Comparison of ENCODE assay signal across 1 cellular context in the genomic region with DNA sequence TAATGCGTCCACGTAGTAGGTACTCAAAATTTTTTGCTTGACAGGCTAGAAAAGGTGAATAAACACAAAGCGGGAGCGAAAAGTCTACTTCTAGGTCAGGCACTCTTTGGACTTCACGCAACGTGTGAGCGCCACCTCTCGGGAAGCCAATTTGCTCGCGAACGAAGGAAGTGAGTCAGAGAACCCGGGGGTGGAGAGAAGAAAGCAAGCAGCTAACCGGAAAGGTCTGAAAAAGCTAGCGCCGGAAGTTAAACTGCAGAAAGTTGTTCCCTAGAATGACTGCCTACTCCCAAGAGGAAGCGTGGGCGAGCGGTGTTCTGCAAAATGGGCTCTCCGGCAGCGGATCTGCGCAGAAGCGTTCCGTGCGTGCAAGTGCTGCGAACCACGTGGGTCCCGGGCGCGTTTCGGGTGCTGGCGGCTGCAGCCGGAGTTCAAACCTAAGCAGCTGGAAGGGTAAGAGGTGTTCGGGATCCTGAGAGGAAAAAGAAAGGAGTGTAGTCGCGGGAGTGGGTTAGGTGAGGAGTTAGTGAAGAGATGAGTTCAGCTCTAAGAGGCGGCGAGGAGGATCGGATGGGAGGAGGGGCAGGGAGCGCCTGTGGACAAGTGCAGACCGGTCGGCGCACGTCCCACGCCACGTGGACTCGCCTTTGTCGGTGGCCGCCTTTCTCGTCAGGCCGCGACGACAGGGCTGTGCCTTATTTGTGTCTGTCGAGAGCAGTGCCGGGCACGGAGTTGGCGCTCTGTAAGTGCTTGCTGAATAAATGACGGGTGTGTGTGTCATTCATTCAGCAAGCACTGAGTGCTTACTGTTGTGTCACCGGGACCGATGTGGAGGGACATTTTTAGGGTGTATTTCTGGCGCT.
TF ChIP-seq lines count a peak whose summit lies in the region.

A gene (plus strand): TSS at position 350 of the 863 bp plus-strand sequence. CDS start 2,096 bp downstream, outside the sequence.

TF ChIP-seq in GM12878, 131 proteins besides CTCF, POLR2A, EP300 and RAD21 (continued from another document and continues in another):
- TF ChIP-seq NFYA (IDR thresholded peaks at IDR 0.05; ENCODE audit: borderline replicate concordance, low read depth, low read length) = no peak
- TF ChIP-seq ZNF384 (IDR thresholded peaks at IDR 0.05; ENCODE audit: borderline replicate concordance, low read depth, low read length) = peak; percentile 94
- TF ChIP-seq PAX5 (IDR thresholded peaks at IDR 0.05; ENCODE audit: borderline replicate concordance, low read depth, low read length) = peak; percentile 86
- TF ChIP-seq, protein P1, sequence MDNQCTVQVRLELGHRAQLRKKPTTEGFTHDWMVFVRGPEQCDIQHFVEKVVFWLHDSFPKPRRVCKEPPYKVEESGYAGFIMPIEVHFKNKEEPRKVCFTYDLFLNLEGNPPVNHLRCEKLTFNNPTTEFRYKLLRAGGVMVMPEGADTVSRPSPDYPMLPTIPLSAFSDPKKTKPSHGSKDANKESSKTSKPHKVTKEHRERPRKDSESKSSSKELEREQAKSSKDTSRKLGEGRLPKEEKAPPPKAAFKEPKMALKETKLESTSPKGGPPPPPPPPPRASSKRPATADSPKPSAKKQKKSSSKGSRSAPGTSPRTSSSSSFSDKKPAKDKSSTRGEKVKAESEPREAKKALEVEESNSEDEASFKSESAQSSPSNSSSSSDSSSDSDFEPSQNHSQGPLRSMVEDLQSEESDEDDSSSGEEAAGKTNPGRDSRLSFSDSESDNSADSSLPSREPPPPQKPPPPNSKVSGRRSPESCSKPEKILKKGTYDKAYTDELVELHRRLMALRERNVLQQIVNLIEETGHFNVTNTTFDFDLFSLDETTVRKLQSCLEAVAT (IDR thresholded peaks at IDR 0.05) = peak; percentile 83
- TF ChIP-seq, protein P2, sequence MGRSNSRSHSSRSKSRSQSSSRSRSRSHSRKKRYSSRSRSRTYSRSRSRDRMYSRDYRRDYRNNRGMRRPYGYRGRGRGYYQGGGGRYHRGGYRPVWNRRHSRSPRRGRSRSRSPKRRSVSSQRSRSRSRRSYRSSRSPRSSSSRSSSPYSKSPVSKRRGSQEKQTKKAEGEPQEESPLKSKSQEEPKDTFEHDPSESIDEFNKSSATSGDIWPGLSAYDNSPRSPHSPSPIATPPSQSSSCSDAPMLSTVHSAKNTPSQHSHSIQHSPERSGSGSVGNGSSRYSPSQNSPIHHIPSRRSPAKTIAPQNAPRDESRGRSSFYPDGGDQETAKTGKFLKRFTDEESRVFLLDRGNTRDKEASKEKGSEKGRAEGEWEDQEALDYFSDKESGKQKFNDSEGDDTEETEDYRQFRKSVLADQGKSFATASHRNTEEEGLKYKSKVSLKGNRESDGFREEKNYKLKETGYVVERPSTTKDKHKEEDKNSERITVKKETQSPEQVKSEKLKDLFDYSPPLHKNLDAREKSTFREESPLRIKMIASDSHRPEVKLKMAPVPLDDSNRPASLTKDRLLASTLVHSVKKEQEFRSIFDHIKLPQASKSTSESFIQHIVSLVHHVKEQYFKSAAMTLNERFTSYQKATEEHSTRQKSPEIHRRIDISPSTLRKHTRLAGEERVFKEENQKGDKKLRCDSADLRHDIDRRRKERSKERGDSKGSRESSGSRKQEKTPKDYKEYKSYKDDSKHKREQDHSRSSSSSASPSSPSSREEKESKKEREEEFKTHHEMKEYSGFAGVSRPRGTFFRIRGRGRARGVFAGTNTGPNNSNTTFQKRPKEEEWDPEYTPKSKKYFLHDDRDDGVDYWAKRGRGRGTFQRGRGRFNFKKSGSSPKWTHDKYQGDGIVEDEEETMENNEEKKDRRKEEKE (IDR thresholded peaks at IDR 0.05) = no peak
- TF ChIP-seq SREBF1 (IDR thresholded peaks at IDR 0.05; ENCODE audit: low read length) = peak; percentile 77
- TF ChIP-seq ZSCAN29 (IDR thresholded peaks at IDR 0.05) = peak; percentile 77; the same call in 1 of the 2 replicates
- TF ChIP-seq, protein P3, sequence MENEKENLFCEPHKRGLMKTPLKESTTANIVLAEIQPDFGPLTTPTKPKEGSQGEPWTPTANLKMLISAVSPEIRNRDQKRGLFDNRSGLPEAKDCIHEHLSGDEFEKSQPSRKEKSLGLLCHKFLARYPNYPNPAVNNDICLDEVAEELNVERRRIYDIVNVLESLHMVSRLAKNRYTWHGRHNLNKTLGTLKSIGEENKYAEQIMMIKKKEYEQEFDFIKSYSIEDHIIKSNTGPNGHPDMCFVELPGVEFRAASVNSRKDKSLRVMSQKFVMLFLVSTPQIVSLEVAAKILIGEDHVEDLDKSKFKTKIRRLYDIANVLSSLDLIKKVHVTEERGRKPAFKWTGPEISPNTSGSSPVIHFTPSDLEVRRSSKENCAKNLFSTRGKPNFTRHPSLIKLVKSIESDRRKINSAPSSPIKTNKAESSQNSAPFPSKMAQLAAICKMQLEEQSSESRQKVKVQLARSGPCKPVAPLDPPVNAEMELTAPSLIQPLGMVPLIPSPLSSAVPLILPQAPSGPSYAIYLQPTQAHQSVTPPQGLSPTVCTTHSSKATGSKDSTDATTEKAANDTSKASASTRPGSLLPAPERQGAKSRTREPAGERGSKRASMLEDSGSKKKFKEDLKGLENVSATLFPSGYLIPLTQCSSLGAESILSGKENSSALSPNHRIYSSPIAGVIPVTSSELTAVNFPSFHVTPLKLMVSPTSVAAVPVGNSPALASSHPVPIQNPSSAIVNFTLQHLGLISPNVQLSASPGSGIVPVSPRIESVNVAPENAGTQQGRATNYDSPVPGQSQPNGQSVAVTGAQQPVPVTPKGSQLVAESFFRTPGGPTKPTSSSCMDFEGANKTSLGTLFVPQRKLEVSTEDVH (IDR thresholded peaks at IDR 0.05; ENCODE audit: low read depth, partially characterized antibody) = peak; percentile 98
- TF ChIP-seq MYB (IDR thresholded peaks at IDR 0.05; ENCODE audit: borderline replicate concordance, low read depth, low read length) = peak; percentile 79
- TF ChIP-seq CBFB (IDR thresholded peaks at IDR 0.05; ENCODE audit: low read depth) = peak; percentile 77
- TF ChIP-seq PML (IDR thresholded peaks at IDR 0.05; ENCODE audit: low read length) = peak; percentile 80; the same call in 1 of the 2 replicates
- peak; percentile 90 for TF ChIP-seq MEF2A (IDR thresholded peaks at IDR 0.05; ENCODE audit: insufficient read depth, low read depth, low read length)
- TF ChIP-seq LARP7 (IDR thresholded peaks at IDR 0.05) = peak; percentile 94
- no peak for TF ChIP-seq SMAD1 (IDR thresholded peaks at IDR 0.05; ENCODE audit: low read depth, partially characterized antibody)
- TF ChIP-seq, protein P4, sequence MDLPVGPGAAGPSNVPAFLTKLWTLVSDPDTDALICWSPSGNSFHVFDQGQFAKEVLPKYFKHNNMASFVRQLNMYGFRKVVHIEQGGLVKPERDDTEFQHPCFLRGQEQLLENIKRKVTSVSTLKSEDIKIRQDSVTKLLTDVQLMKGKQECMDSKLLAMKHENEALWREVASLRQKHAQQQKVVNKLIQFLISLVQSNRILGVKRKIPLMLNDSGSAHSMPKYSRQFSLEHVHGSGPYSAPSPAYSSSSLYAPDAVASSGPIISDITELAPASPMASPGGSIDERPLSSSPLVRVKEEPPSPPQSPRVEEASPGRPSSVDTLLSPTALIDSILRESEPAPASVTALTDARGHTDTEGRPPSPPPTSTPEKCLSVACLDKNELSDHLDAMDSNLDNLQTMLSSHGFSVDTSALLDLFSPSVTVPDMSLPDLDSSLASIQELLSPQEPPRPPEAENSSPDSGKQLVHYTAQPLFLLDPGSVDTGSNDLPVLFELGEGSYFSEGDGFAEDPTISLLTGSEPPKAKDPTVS (IDR thresholded peaks at IDR 0.05; ENCODE audit: low read depth, low read length) = peak; percentile 94
- peak; percentile 85 for TF ChIP-seq FOXK2 (IDR thresholded peaks at IDR 0.05)
- TF ChIP-seq ZNF622 (IDR thresholded peaks at IDR 0.05) = no peak
- peak; percentile 97 for TF ChIP-seq IRF4 (IDR thresholded peaks at IDR 0.05; ENCODE audit: low read depth, low read length)
- peak; percentile 97 for TF ChIP-seq CBX5 (IDR thresholded peaks at IDR 0.05; ENCODE audit: low read depth)
- no peak for TF ChIP-seq CBX3 (IDR thresholded peaks at IDR 0.05; ENCODE audit: borderline replicate concordance, low read depth)
- peak; percentile 71; the same call in 1 of the 2 replicates for TF ChIP-seq DPF2 (IDR thresholded peaks at IDR 0.05)
- no peak for TF ChIP-seq HDAC2 (IDR thresholded peaks at IDR 0.05)
- TF ChIP-seq MXI1 (IDR thresholded peaks at IDR 0.05; ENCODE audit: low read depth, low read length) = peak; percentile 100
- TF ChIP-seq HCFC1 (IDR thresholded peaks at IDR 0.05; ENCODE audit: low read length) = peak; percentile 97
- TF ChIP-seq KDM1A (IDR thresholded peaks at IDR 0.05; ENCODE audit: borderline replicate concordance) = no peak
- peak; percentile 64 for TF ChIP-seq ATF7 (IDR thresholded peaks at IDR 0.05; ENCODE audit: low read depth)
- peak; percentile 99 for TF ChIP-seq STAT1 (conservative IDR thresholded peaks at IDR 0.05)
- peak; percentile 94 for TF ChIP-seq TARDBP (IDR thresholded peaks at IDR 0.05; ENCODE audit: borderline replicate concordance)
- TF ChIP-seq, protein P5, sequence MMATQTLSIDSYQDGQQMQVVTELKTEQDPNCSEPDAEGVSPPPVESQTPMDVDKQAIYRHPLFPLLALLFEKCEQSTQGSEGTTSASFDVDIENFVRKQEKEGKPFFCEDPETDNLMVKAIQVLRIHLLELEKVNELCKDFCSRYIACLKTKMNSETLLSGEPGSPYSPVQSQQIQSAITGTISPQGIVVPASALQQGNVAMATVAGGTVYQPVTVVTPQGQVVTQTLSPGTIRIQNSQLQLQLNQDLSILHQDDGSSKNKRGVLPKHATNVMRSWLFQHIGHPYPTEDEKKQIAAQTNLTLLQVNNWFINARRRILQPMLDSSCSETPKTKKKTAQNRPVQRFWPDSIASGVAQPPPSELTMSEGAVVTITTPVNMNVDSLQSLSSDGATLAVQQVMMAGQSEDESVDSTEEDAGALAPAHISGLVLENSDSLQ (IDR thresholded peaks at IDR 0.05) = peak; percentile 82
- no peak for TF ChIP-seq ZNF274 (IDR thresholded peaks at IDR 0.05; ENCODE audit: insufficient read depth, insufficient read length)
- no peak for TF ChIP-seq RFX5 (IDR thresholded peaks at IDR 0.05; ENCODE audit: low read depth, low read length)
- TF ChIP-seq, protein P6, sequence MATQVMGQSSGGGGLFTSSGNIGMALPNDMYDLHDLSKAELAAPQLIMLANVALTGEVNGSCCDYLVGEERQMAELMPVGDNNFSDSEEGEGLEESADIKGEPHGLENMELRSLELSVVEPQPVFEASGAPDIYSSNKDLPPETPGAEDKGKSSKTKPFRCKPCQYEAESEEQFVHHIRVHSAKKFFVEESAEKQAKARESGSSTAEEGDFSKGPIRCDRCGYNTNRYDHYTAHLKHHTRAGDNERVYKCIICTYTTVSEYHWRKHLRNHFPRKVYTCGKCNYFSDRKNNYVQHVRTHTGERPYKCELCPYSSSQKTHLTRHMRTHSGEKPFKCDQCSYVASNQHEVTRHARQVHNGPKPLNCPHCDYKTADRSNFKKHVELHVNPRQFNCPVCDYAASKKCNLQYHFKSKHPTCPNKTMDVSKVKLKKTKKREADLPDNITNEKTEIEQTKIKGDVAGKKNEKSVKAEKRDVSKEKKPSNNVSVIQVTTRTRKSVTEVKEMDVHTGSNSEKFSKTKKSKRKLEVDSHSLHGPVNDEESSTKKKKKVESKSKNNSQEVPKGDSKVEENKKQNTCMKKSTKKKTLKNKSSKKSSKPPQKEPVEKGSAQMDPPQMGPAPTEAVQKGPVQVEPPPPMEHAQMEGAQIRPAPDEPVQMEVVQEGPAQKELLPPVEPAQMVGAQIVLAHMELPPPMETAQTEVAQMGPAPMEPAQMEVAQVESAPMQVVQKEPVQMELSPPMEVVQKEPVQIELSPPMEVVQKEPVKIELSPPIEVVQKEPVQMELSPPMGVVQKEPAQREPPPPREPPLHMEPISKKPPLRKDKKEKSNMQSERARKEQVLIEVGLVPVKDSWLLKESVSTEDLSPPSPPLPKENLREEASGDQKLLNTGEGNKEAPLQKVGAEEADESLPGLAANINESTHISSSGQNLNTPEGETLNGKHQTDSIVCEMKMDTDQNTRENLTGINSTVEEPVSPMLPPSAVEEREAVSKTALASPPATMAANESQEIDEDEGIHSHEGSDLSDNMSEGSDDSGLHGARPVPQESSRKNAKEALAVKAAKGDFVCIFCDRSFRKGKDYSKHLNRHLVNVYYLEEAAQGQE (IDR thresholded peaks at IDR 0.05; ENCODE audit: low read depth, low read length) = no peak
- TF ChIP-seq BRCA1 (IDR thresholded peaks at IDR 0.05; ENCODE audit: low read depth, low read length) = no peak
- TF ChIP-seq, protein P7, sequence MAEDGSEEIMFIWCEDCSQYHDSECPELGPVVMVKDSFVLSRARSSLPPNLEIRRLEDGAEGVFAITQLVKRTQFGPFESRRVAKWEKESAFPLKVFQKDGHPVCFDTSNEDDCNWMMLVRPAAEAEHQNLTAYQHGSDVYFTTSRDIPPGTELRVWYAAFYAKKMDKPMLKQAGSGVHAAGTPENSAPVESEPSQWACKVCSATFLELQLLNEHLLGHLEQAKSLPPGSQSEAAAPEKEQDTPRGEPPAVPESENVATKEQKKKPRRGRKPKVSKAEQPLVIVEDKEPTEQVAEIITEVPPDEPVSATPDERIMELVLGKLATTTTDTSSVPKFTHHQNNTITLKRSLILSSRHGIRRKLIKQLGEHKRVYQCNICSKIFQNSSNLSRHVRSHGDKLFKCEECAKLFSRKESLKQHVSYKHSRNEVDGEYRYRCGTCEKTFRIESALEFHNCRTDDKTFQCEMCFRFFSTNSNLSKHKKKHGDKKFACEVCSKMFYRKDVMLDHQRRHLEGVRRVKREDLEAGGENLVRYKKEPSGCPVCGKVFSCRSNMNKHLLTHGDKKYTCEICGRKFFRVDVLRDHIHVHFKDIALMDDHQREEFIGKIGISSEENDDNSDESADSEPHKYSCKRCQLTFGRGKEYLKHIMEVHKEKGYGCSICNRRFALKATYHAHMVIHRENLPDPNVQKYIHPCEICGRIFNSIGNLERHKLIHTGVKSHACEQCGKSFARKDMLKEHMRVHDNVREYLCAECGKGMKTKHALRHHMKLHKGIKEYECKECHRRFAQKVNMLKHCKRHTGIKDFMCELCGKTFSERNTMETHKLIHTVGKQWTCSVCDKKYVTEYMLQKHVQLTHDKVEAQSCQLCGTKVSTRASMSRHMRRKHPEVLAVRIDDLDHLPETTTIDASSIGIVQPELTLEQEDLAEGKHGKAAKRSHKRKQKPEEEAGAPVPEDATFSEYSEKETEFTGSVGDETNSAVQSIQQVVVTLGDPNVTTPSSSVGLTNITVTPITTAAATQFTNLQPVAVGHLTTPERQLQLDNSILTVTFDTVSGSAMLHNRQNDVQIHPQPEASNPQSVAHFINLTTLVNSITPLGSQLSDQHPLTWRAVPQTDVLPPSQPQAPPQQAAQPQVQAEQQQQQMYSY (CRISPR knock-in tag; IDR thresholded peaks at IDR 0.05) = no peak
- TF ChIP-seq POU2F2 (IDR thresholded peaks at IDR 0.05; ENCODE audit: borderline replicate concordance, low read depth, low read length) = peak; percentile 98
- TF ChIP-seq SMARCA5 (IDR thresholded peaks at IDR 0.05) = peak; percentile 80
- TF ChIP-seq MTA2 (IDR thresholded peaks at IDR 0.05; ENCODE audit: low read depth) = peak; percentile 70
